In genomic region chr11:3060436-3061025, GRCh38 we compare ENCODE assay signal across 30 cellular contexts.
"Had no signal": no experiment of that assay in that cellular context is flagged by ENCODE, and none has a peak within 500 bp of the region (broad histone marks: within the 10 kb centered on the region; RNA-seq: fewer than 3 reads in every experiment).

No MANE protein-coding gene starts in this region.

- H3K36me3 ChIP-seq: brain microvascular endothelial cell, colonic mucosa, esophagus squamous epithelium, gastroesophageal sphincter had no signal

- H3K27ac ChIP-seq: brain microvascular endothelial cell, colonic mucosa, epithelial cell of prostate, esophagus squamous epithelium, gastroesophageal sphincter had no signal

- H3K4me3 ChIP-seq: colonic mucosa, esophagus squamous epithelium, gastroesophageal sphincter had no signal

- H3K27ac Mint-ChIP-seq: activated CD4-positive, alpha-beta memory T cell treated with anti-CD3 and anti-CD28 coated beads, Interleukin-2, amount 10 ng/mL, durations not matched to agents 7 days and 5 days; activated CD4-positive, alpha-beta T cell treated with anti-CD3 and anti-CD28 coated beads for 36 hours; activated CD4-positive, alpha-beta T cell treated with anti-CD3 and anti-CD28 coated beads, Interleukin-2, amount 10 ng/mL, durations not matched to agents 7 days and 5 days; activated naive CD4-positive, alpha-beta T cell treated with anti-CD3 and anti-CD28 coated beads, Interleukin-2, amount 10 ng/mL, durations not matched to agents 7 days and 5 days; activated naive CD8-positive, alpha-beta T cell treated with anti-CD3 and anti-CD28 coated beads, Interleukin-2, amount 10 ng/mL, durations not matched to agents 7 days and 5 days; activated T-cell treated with anti-CD3 and anti-CD28 coated beads, Interleukin-2, amount 50 U/mL, for 24 hours; activated T-cell treated with anti-CD3 and anti-CD28 coated beads, Interleukin-2, amount 50 U/mL, for 72 hours; T-helper 17 cell; T-helper 2 cell treated with Interferon-gamma antibody and Interleukin-4, amounts not matched to agents 5 μg/mL and 100 μg/mL, for 36 hours had no signal

- H3K4me3 Mint-ChIP-seq: activated CD4-positive, alpha-beta memory T cell treated with anti-CD3 and anti-CD28 coated beads, Interleukin-2, amount 10 ng/mL, durations not matched to agents 7 days and 5 days; activated CD4-positive, alpha-beta T cell treated with anti-CD3 and anti-CD28 coated beads for 36 hours; activated CD4-positive, alpha-beta T cell treated with anti-CD3 and anti-CD28 coated beads, Interleukin-2, amount 10 ng/mL, durations not matched to agents 7 days and 5 days; activated naive CD4-positive, alpha-beta T cell treated with anti-CD3 and anti-CD28 coated beads, Interleukin-2, amount 10 ng/mL, durations not matched to agents 7 days and 5 days; activated naive CD8-positive, alpha-beta T cell treated with anti-CD3 and anti-CD28 coated beads, Interleukin-2, amount 10 ng/mL, durations not matched to agents 7 days and 5 days; activated T-cell treated with anti-CD3 and anti-CD28 coated beads, Interleukin-2, amount 50 U/mL, for 24 hours; activated T-cell treated with anti-CD3 and anti-CD28 coated beads, Interleukin-2, amount 50 U/mL, for 72 hours; T-helper 17 cell; T-helper 2 cell treated with Interferon-gamma antibody and Interleukin-4, amounts not matched to agents 5 μg/mL and 100 μg/mL, for 36 hours had no signal

- H3K27me3 ChIP-seq: brain microvascular endothelial cell, colonic mucosa, esophagus squamous epithelium, gastroesophageal sphincter had no signal

- H3K9me3 ChIP-seq: colonic mucosa, esophagus squamous epithelium, gastroesophageal sphincter had no signal

- DNase-seq: activated CD4-positive, alpha-beta memory T cell treated with anti-CD3 and anti-CD28 coated beads, Interleukin-2, amount 10 ng/mL, durations not matched to agents 7 days and 5 days; activated CD4-positive, alpha-beta T cell treated with anti-CD3 and anti-CD28 coated beads for 36 hours; activated CD4-positive, alpha-beta T cell treated with anti-CD3 and anti-CD28 coated beads, Interleukin-2, amount 10 ng/mL, durations not matched to agents 7 days and 5 days; activated CD4-positive, alpha-beta T cell treated with anti-CD3 and anti-CD28 coated beads, Interleukin-2, amount 50 U/mL, for 4 hours; activated CD4-positive, CD25-positive, alpha-beta regulatory T cell; activated CD4-positive, CD25-positive, alpha-beta regulatory T cell treated with anti-CD3 and anti-CD28 coated beads, Interleukin-2, amount 50 U/mL, for 72 hours; activated CD8-positive, alpha-beta memory T cell treated with anti-CD3 and anti-CD28 coated beads, Interleukin-2, amount 50 U/mL, for 48 hours; activated gamma-delta T cell; activated naive CD4-positive, alpha-beta T cell; activated naive CD4-positive, alpha-beta T cell treated with anti-CD3 and anti-CD28 coated beads, Interleukin-2, amount 10 ng/mL, durations not matched to agents 7 days and 5 days; activated naive CD8-positive, alpha-beta T cell treated with anti-CD3 and anti-CD28 coated beads, Interleukin-2, amount 10 ng/mL, durations not matched to agents 7 days and 5 days; activated T-cell treated with anti-CD3 and anti-CD28 coated beads for 4 hours; activated T-cell treated with anti-CD3 and anti-CD28 coated beads, Interleukin-2, amount 50 U/mL, for 24 hours; activated T-cell treated with anti-CD3 and anti-CD28 coated beads, Interleukin-2, amount 50 U/mL, for 72 hours; brain microvascular endothelial cell; caudate nucleus; colonic mucosa; effector CD8-positive, alpha-beta T cell; esophagus squamous epithelium; foreskin melanocyte; T-helper 1 cell; T-helper 17 cell; T1000 had no signal

- H3K9me3 Mint-ChIP-seq: activated CD4-positive, alpha-beta memory T cell treated with anti-CD3 and anti-CD28 coated beads, Interleukin-2, amount 10 ng/mL, durations not matched to agents 7 days and 5 days; activated naive CD4-positive, alpha-beta T cell treated with anti-CD3 and anti-CD28 coated beads, Interleukin-2, amount 10 ng/mL, durations not matched to agents 7 days and 5 days; activated naive CD4-positive, alpha-beta T cell treated with anti-CD3 and anti-CD28 coated beads, Interleukin-2, amount 50 U/mL, for 72 hours; activated naive CD8-positive, alpha-beta T cell treated with anti-CD3 and anti-CD28 coated beads, Interleukin-2, amount 10 ng/mL, durations not matched to agents 7 days and 5 days; activated T-cell treated with anti-CD3 and anti-CD28 coated beads, Interleukin-2, amount 50 U/mL, for 24 hours; activated T-cell treated with anti-CD3 and anti-CD28 coated beads, Interleukin-2, amount 50 U/mL, for 72 hours; T-helper 2 cell treated with Interferon-gamma antibody and Interleukin-4, amounts not matched to agents 5 μg/mL and 100 μg/mL, for 36 hours had no signal

- FAIRE-seq: astrocyte, endometrium, endothelial cell of umbilical vein had no signal

- H3K36me3 Mint-ChIP-seq: activated naive CD8-positive, alpha-beta T cell treated with anti-CD3 and anti-CD28 coated beads, Interleukin-2, amount 10 ng/mL, durations not matched to agents 7 days and 5 days had no signal
